19 cellular contexts compared by ENCODE assay signal in genomic region chr3:28039234-28039633, GRCh38.
DNase-seq lines count a peak whose midpoint lies in the region; ATAC-seq and TF ChIP-seq lines count a peak whose summit lies in the region.
"Had no signal": no experiment of that assay in that cellular context is flagged by ENCODE, and none has a peak within 500 bp of the region (broad histone marks: within the 10 kb centered on the region; RNA-seq: fewer than 3 reads in every experiment).

No MANE protein-coding gene starts in this region.

- ATAC-seq in GM18511 (IDR thresholded peaks at IDR 0.05; ENCODE audit: unreplicated experiment) (peak; percentile 33), GM19025 (IDR thresholded peaks at IDR 0.05; ENCODE audit: low read depth, unreplicated experiment) (peak; percentile 38), HG02981 (IDR thresholded peaks at IDR 0.05; ENCODE audit: unreplicated experiment) (peak; percentile 58), HG03521 (IDR thresholded peaks at IDR 0.05; ENCODE audit: unreplicated experiment) (peak; percentile 40), HG02973 (IDR thresholded peaks at IDR 0.05; ENCODE audit: unreplicated experiment) (no peak)
- ATAC-seq: A549, GM23338, HCT116, PC-3 had no signal

- H3K4me3 Mint-ChIP-seq in CD8-positive, alpha-beta memory T cell: no peak overlapping the region
- H3K4me3 Mint-ChIP-seq: GM23338 had no signal

- no peaks in the 10 kb centered on the region for H3K4me1 ChIP-seq in CD8-positive, alpha-beta memory T cell (ENCODE audit: insufficient read depth, low read length)
- no peaks in the 10 kb centered on the region for H3K4me1 ChIP-seq in prostate gland (replicated peaks)
- H3K4me1 ChIP-seq: A549; BLaER1 treated with 17β-estradiol and CSF1 and Interleukin-3, amounts not matched to agents 10 nM and 100 nM; SJSA1 had no signal

- WGBS in prostate gland: 70% methylated on average over 3 of the region's 3 CpGs

- H3K27me3 Mint-ChIP-seq in CD8-positive, alpha-beta memory T cell: peaks cover 3 to 6% of the 10 kb centered on the region in 2 donors

- H3K27ac ChIP-seq in CD8-positive, alpha-beta memory T cell (ENCODE audit: low read depth, low read length): no peak overlapping the region
- H3K27ac ChIP-seq in prostate gland: no peak overlapping the region
- H3K27ac ChIP-seq: A549; BLaER1 treated with 17β-estradiol and CSF1 and Interleukin-3, amounts not matched to agents 10 nM and 100 nM; RWPE1; SJSA1 had no signal

- H3K4me1 Mint-ChIP-seq in CD8-positive, alpha-beta memory T cell: peaks cover 8 to 24% (median 16%) of the 10 kb centered on the region in 3 donors

- intact Hi-C loops in prostate gland (cut with DNase I): no loop called here

- no peaks in the 10 kb centered on the region for H3K36me3 ChIP-seq in CD8-positive, alpha-beta memory T cell (ENCODE audit: insufficient read depth, low read length)
- H3K36me3 ChIP-seq in prostate gland: no peaks in the 10 kb centered on the region
- H3K36me3 ChIP-seq: BLaER1 treated with 17β-estradiol and CSF1 and Interleukin-3, amounts not matched to agents 10 nM and 100 nM; MG63; SJSA1 had no signal

- no peak for TF ChIP-seq CTCF in prostate gland (IDR thresholded peaks at IDR 0.05)

- DNase-seq in CD8-positive, alpha-beta memory T cell: no peak
- DNase-seq in prostate gland (ENCODE audit: low spot score): no peak
- DNase-seq: DMS79 treated with DMSO at 0.1 percent for 48 hours, MG63, NCI-H1092 treated with DMSO at 0.1 percent for 48 hours, NCI-H510A treated with DMSO at 0.1 percent for 48 hours, NCI-H82, PC-3 had no signal

- H3K9me3 Mint-ChIP-seq in CD8-positive, alpha-beta memory T cell: no peaks in the 10 kb centered on the region

- TF ChIP-seq POLR2A in prostate gland (IDR thresholded peaks at IDR 0.05): no peak

- no peaks in the 10 kb centered on the region for H3K27me3 ChIP-seq in CD8-positive, alpha-beta memory T cell (ENCODE audit: insufficient read depth, low read length, poor library complexity, severe bottlenecking)
- no peaks in the 10 kb centered on the region for H3K27me3 ChIP-seq in prostate gland (replicated peaks; ENCODE audit: insufficient read depth)
- H3K27me3 ChIP-seq: BLaER1 treated with 17β-estradiol and CSF1 and Interleukin-3, amounts not matched to agents 10 nM and 100 nM; MG63; SJSA1 had no signal

- H3K36me3 Mint-ChIP-seq in CD8-positive, alpha-beta memory T cell: peaks cover 0 to 1% (median 0%) of the 10 kb centered on the region in 3 donors

- POLR2A ChIA-PET in CD8-positive, alpha-beta memory T cell (lab: Charles Lee): no interaction called here

- CTCF ChIA-PET in CD8-positive, alpha-beta memory T cell (lab: Charles Lee): no interaction called here

- H3K27ac Mint-ChIP-seq in CD8-positive, alpha-beta memory T cell: no peak overlapping the region
- H3K27ac Mint-ChIP-seq: GM23338 had no signal

- no peak overlapping the region for H3K4me3 ChIP-seq in CD8-positive, alpha-beta memory T cell (ENCODE audit: low read length)
- no peak overlapping the region for H3K4me3 ChIP-seq in prostate gland
- H3K4me3 ChIP-seq: A549; BLaER1 treated with 17β-estradiol and CSF1 and Interleukin-3, amounts not matched to agents 10 nM and 100 nM; GM23338; MG63; SJSA1 had no signal

- H3K9me3 ChIP-seq in CD8-positive, alpha-beta memory T cell (ENCODE audit: low read length): no peaks in the 10 kb centered on the region
- H3K9me3 ChIP-seq in prostate gland: no peaks in the 10 kb centered on the region
- H3K9me3 ChIP-seq: A549, MG63, SJSA1 had no signal
